ENCODE assay signal across 9 cellular contexts in genomic region chr21:41768371-41769042, GRCh38. TPM values are rescaled to one million over a fixed set of nuclear protein-coding genes. Genes with fewer than 3 reads are reported as not detected.
A peak's percentile ranks its signal among the peaks of the same experiment; 100 is the strongest.
DNase-seq lines count a peak whose midpoint lies in the region; ATAC-seq, FAIRE-seq and TF ChIP-seq lines count a peak whose summit lies in the region.
"Had no signal": no experiment of that assay in that cellular context is flagged by ENCODE, and none has a peak within 500 bp of the region (broad histone marks: within the 10 kb centered on the region; RNA-seq: fewer than 3 reads in every experiment).

No MANE protein-coding gene starts in this region.

- H2AFZ ChIP-seq in DND-41 (ENCODE audit: low read depth, low read length): peak overlapping the region; percentile 51; the same call in 1 of the 2 replicates

- H3K27ac ChIP-seq in DND-41 (ENCODE audit: low read length) (peak overlapping the region; percentile 96), VCaP (peak overlapping the region; percentile 92), esophagus (ENCODE audit: low read depth in 2 of 2, low read length in 1 of 2) (peak overlapping the region; percentile 24 to 40), SJCRH30 (no peak overlapping the region)

- H3K9ac ChIP-seq in DND-41 (ENCODE audit: low read depth, low read length): peak overlapping the region; percentile 63

- H3K27me3 ChIP-seq in DND-41 (ENCODE audit: insufficient read depth, low read length, poor library complexity) (no peaks in the 10 kb centered on the region), esophagus (ENCODE audit: control insufficient read depth in 1 of 2, insufficient read depth in 2 of 2, low read length in 2 of 2) (peaks cover 0 to 6% of the 10 kb centered on the region in 2 donors), SJCRH30 (peaks cover 15% of the 10 kb centered on the region; the same call in 1 of the 2 replicates)

- H3K4me1 ChIP-seq in DND-41 (ENCODE audit: insufficient read depth, low read length) (peaks cover 100% of the 10 kb centered on the region), esophagus (ENCODE audit: control insufficient read depth in 2 of 2, insufficient read depth in 2 of 2, low read length in 1 of 2) (peaks cover 0 to 3% of the 10 kb centered on the region in 2 donors), SJCRH30 (no peaks in the 10 kb centered on the region)

- TF ChIP-seq CTCF in DND-41 (IDR thresholded peaks at IDR 0.05; ENCODE audit: borderline replicate concordance, extremely low read depth, low read length, poor library complexity, severe bottlenecking) (peak; percentile 65), VCaP (conservative IDR thresholded peaks at IDR 0.05) (peak; percentile 79)

- H3K4me3 ChIP-seq in DND-41 (ENCODE audit: low read depth in 1 of 2, low read length in 2 of 2) (peak overlapping the region in 1 of 2 experiments; percentile 49; a peak in 2 of 4 replicates), esophagus (ENCODE audit: low read depth in 1 of 2, low read length in 2 of 2) (peak overlapping the region; percentile 32 to 69), SJCRH30 (no peak overlapping the region)

- WGBS in esophagus, 2 donors: 3% methylated on average over 18 of the region's 18 CpGs

- no peaks in the 10 kb centered on the region for H3K36me3 ChIP-seq in DND-41 (ENCODE audit: insufficient read depth, low read length)
- H3K36me3 ChIP-seq in esophagus (ENCODE audit: control insufficient read depth in 2 of 2, insufficient read depth in 2 of 2, low read length in 1 of 2): no peaks in the 10 kb centered on the region
- H3K36me3 ChIP-seq in SJCRH30: no peaks in the 10 kb centered on the region

- FAIRE-seq in frontal cortex (lab: Jason Lieb, UNC): no peak

- H3K79me2 ChIP-seq in DND-41 (ENCODE audit: insufficient read depth, low read length): peaks cover 12% of the 10 kb centered on the region

- ATAC-seq in DND-41 (ENCODE audit: insufficient read depth, low read depth): peak; percentile 67
- ATAC-seq in HG03342 (IDR thresholded peaks at IDR 0.05; ENCODE audit: unreplicated experiment): no peak

- H4K20me1 ChIP-seq in DND-41 (ENCODE audit: insufficient read depth, low read length): no peaks in the 10 kb centered on the region

- H3K4me2 ChIP-seq in DND-41 (ENCODE audit: insufficient read depth, low read length): peak overlapping the region; percentile 60

- H3K9me3 ChIP-seq in DND-41 (ENCODE audit: insufficient read depth, low read length, severe bottlenecking): peaks cover 7% of the 10 kb centered on the region
- H3K9me3 ChIP-seq in esophagus (ENCODE audit: control insufficient read depth in 2 of 2, insufficient read depth in 1 of 2, low read depth in 1 of 2, low read length in 1 of 2): no peaks in the 10 kb centered on the region
- H3K9me3 ChIP-seq in SJCRH30 (replicated peaks): no peaks in the 10 kb centered on the region

- DNase-seq in DND-41: peak; percentile 88
- peak; percentile 28 to 31 for DNase-seq in Kasumi-1 (lab: John Stamatoyannopoulos, UW)
- DNase-seq in non-pigmented ciliary epithelial cell (ENCODE audit: low read depth): peak; percentile 34
- DNase-seq in frontal cortex (ENCODE audit: low spot score in 2 of 2): no peak
- DNase-seq in SJCRH30: no peak

RNA-seq across cellular contexts. Expression of gene RIPK4, which starts 1.7 kb away (rescaled TPM):
- polyA plus RNA-seq in esophagus: 10 to 100 TPM; 51.7 to 72.4 TPM
- total RNA-seq in frontal cortex: not detected
- total RNA-seq in SJCRH30 (2014; rRNA removed; shearing (Covaris generic)): not detected in 2 replicates
- total RNA-seq: temporal lobe had no signal

Comparison
In these comparisons a context has a peak if more than half of its experiments do, and no peak if none do; other contexts are left out.
1. DNase-seq: peak in DND-41 (single experiment), Kasumi-1 (2 of 2) and non-pigmented ciliary epithelial cell (single experiment); none in frontal cortex (0 of 2) and SJCRH30 (0 of 2).